8 cellular contexts compared by ENCODE assay signal in the genomic region with DNA sequence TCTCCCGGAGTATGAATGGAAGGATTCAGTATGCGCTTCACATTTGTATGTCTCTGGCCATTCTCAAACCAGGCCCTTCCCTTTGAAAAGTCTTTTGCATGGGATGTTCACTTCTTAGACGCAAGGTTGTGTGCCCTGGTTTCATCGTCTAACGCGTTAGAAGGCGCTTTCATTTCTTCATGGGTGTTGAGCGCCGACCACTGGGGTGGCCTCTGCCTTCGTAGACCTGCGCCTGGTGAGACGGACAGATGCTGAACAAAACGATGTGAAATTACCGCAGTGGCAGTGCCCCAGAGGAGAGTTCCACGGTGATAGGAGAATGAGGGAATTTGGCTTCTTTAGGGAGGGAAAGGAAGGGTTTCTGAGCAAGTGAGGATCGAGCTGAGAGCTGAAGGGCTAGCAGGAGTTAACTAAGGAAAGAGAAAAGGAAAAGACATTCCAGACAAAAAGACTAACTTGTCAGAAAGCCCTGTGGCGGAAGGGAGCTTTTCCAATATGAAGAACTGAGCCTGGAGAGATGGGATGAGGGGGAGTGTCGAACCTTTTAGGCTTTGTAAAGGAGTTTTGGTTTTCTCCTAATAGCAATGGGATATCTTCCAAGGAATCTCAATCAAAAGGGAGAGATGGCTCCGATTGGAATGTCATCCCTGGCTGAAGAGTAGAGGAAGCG. TPM values are rescaled to one million over a fixed set of nuclear protein-coding genes. Genes with fewer than 3 reads are reported as not detected.
A peak's percentile ranks its signal among the peaks of the same experiment; 100 is the strongest.
DNase-seq lines count a peak whose midpoint lies in the region; ATAC-seq and TF ChIP-seq lines count a peak whose summit lies in the region.

No MANE protein-coding gene starts in this region.

- no peak; the same call in 1 of the 2 replicates for TF ChIP-seq CTCF in BE2C (IDR thresholded peaks at IDR 0.05; ENCODE audit: low read depth, low read length)

- H3K4me1 ChIP-seq in BE2C: no peaks in the 10 kb centered on the region

- DNase-seq in BE2C (peak; percentile 43), T-helper 2 cell (peak; percentile 16 to 84 (median 36)), cerebellum (ENCODE audit: low spot score) (peak; percentile 8), memory B cell (ENCODE audit: low spot score in 2 of 2) (peak in 1 of 2 donors; percentile 49), NCI-H510A (lab: John Stamatoyannopoulos, UW) (no peak)
- DNase-seq in stimulated activated naive B cell treated with anti-CD40 and anti-IgM and Interleukin-4, amounts not matched to agents 10 μg/mL and 1 μg/mL and 100 μg/mL, for 72 hours: no peak

- no peaks in the 10 kb centered on the region for H3K27me3 Mint-ChIP-seq in memory B cell
- H3K27me3 Mint-ChIP-seq in stimulated activated naive B cell treated with anti-CD40 and anti-IgM and Interleukin-4, amounts not matched to agents 10 μg/mL and 1 μg/mL and 100 μg/mL, for 72 hours: no peaks in the 10 kb centered on the region

- no peaks in the 10 kb centered on the region for H3K9me3 ChIP-seq in BE2C

- H3K4me3 Mint-ChIP-seq in memory B cell: no peak overlapping the region
- H3K4me3 Mint-ChIP-seq in stimulated activated naive B cell treated with anti-CD40 and anti-IgM and Interleukin-4, amounts not matched to agents 10 μg/mL and 1 μg/mL and 100 μg/mL, for 72 hours: no peak overlapping the region

- peak; percentile 27 for ATAC-seq in GM18868 (IDR thresholded peaks at IDR 0.05; ENCODE audit: unreplicated experiment)
- ATAC-seq in HG03442 (IDR thresholded peaks at IDR 0.05; ENCODE audit: unreplicated experiment): peak; percentile 22
- peak; percentile 23 for ATAC-seq in memory B cell (ENCODE audit: low read depth)
- ATAC-seq in stimulated activated naive B cell treated with anti-CD40 and anti-IgM and Interleukin-4, amounts not matched to agents 10 μg/mL and 1 μg/mL and 100 μg/mL, for 72 hours (replicated peaks): peak; percentile 35

- peaks cover 32% of the 10 kb centered on the region for H3K4me1 Mint-ChIP-seq in memory B cell
- peaks cover 12 to 26% of the 10 kb centered on the region in 2 donors for H3K4me1 Mint-ChIP-seq in stimulated activated naive B cell treated with anti-CD40 and anti-IgM and Interleukin-4, amounts not matched to agents 10 μg/mL and 1 μg/mL and 100 μg/mL, for 72 hours

- H3K27ac Mint-ChIP-seq in memory B cell: no peak overlapping the region
- no peak overlapping the region for H3K27ac Mint-ChIP-seq in stimulated activated naive B cell treated with anti-CD40 and anti-IgM and Interleukin-4, amounts not matched to agents 10 μg/mL and 1 μg/mL and 100 μg/mL, for 72 hours

- H3K36me3 Mint-ChIP-seq in memory B cell: peaks cover 2% of the 10 kb centered on the region
- peaks cover 12 to 14% of the 10 kb centered on the region in 2 donors for H3K36me3 Mint-ChIP-seq in stimulated activated naive B cell treated with anti-CD40 and anti-IgM and Interleukin-4, amounts not matched to agents 10 μg/mL and 1 μg/mL and 100 μg/mL, for 72 hours

- H3K27me3 ChIP-seq in BE2C: no peaks in the 10 kb centered on the region

- peaks cover 10% of the 10 kb centered on the region for H3K36me3 ChIP-seq in BE2C

- H3K9me3 Mint-ChIP-seq in memory B cell: no peaks in the 10 kb centered on the region
- no peaks in the 10 kb centered on the region for H3K9me3 Mint-ChIP-seq in stimulated activated naive B cell treated with anti-CD40 and anti-IgM and Interleukin-4, amounts not matched to agents 10 μg/mL and 1 μg/mL and 100 μg/mL, for 72 hours

- peak overlapping the region; percentile 71 for H3K4me3 ChIP-seq in BE2C (ENCODE audit: low read depth, low read length)

RNA-seq across cellular contexts. Expression of a gene that starts 0.9 kb away (rescaled TPM):
- 39.0 TPM for polyA plus RNA-seq in BE2C (2012; ENCODE audit: insufficient read depth, insufficient read length, low read depth)
- 21.1 TPM for total RNA-seq in cerebellum

RNA-seq across cellular contexts. Expression of a gene that starts 1.3 kb away (rescaled TPM):
- polyA plus RNA-seq in BE2C (2012; ENCODE audit: insufficient read depth, insufficient read length, low read depth): 13.1 TPM
- 65.1 TPM for total RNA-seq in cerebellum

RNA-seq across cellular contexts. Expression of a gene that starts 38.0 kb away (rescaled TPM):
- 35.7 TPM for polyA plus RNA-seq in BE2C (2012; ENCODE audit: insufficient read depth, insufficient read length, low read depth)
- 39.1 TPM for total RNA-seq in cerebellum

Comparison
In these comparisons a context has a peak if more than half of its experiments do, and no peak if none do; other contexts are left out.
1. DNase-seq: peak in BE2C (single experiment), T-helper 2 cell (5 of 5) and cerebellum (single experiment); none in stimulated activated naive B cell treated with anti-CD40 and anti-IgM and Interleukin-4, amounts not matched to agents 10 μg/mL and 1 μg/mL and 100 μg/mL, for 72 hours (single experiment) and NCI-H510A (single experiment).
2. Peak in every context shown above with its lines, with median percentiles within 50 percentile points of each other: ATAC-seq.